Comparison of ENCODE assay signal across 8 cellular contexts in genomic region chr12:57726151-57726883, GRCh38. TPM values are rescaled to one million over a fixed set of nuclear protein-coding genes. Genes with fewer than 3 reads are reported as not detected.
DNase-seq lines count a peak whose midpoint lies in the region; ATAC-seq and TF ChIP-seq lines count a peak whose summit lies in the region.

No MANE protein-coding gene starts in this region.

- peak; percentile 88 for TF ChIP-seq CTCF in cardiac muscle cell (IDR thresholded peaks at IDR 0.05; ENCODE audit: low read depth, low read length)
- TF ChIP-seq CTCF in ovary (IDR thresholded peaks at IDR 0.05) = peak; percentile 43 to 73 (median 59)

- peak overlapping the region; percentile 87 for H3K4me2 ChIP-seq in GM23248 (ENCODE audit: unreplicated experiment)

- no peak overlapping the region for H3K27ac Mint-ChIP-seq in activated naive CD8-positive, alpha-beta T cell treated with anti-CD3 and anti-CD28 coated beads, Interleukin-2, amount 50 U/mL, for 24 hours

- H3K4me3 Mint-ChIP-seq in activated naive CD8-positive, alpha-beta T cell treated with anti-CD3 and anti-CD28 coated beads, Interleukin-2, amount 50 U/mL, for 24 hours = no peak overlapping the region

- H3K36me3 ChIP-seq in GM23248 (ENCODE audit: low read depth) (no peaks in the 10 kb centered on the region), cardiac muscle cell (no peaks in the 10 kb centered on the region), ovary (no peaks in the 10 kb centered on the region)

- H3F3A ChIP-seq in GM23248 (ENCODE audit: insufficient read depth) = no peaks in the 10 kb centered on the region; the same call in 1 of the 2 replicates

- H3K4me3 ChIP-seq in GM23248 (peak overlapping the region; percentile 83), cardiac muscle cell (peak overlapping the region; percentile 20), ovary (peak overlapping the region; percentile 58)

- WGBS in GM23248 (ENCODE audit: low coverage in 1 of 2, low lambda C conversion rate in 2 of 2, missing lambda C conversion rate in 2 of 2), 2 experiments = 1% methylated on average over 37 to 55 of the region's 79 CpGs
- 3 to 11% (median 4%) methylated on average over 50 to 79 of the region's 79 CpGs for WGBS in ovary, 3 donors

- no peaks in the 10 kb centered on the region for H3K27me3 Mint-ChIP-seq in activated naive CD8-positive, alpha-beta T cell treated with anti-CD3 and anti-CD28 coated beads, Interleukin-2, amount 50 U/mL, for 24 hours

- H3K27me3 ChIP-seq in GM23248 (replicated peaks; ENCODE audit: insufficient read depth) (no peaks in the 10 kb centered on the region), cardiac muscle cell (peaks cover 82% of the 10 kb centered on the region), ovary (no peaks in the 10 kb centered on the region)

- in situ Hi-C loops in GM23248 (cut with MboI) = no loop called here

- H3K4me1 ChIP-seq in GM23248 (ENCODE audit: insufficient read depth) (no peaks in the 10 kb centered on the region), cardiac muscle cell (ENCODE audit: low read depth) (peaks cover 4% of the 10 kb centered on the region), ovary (ENCODE audit: insufficient read depth) (peaks cover 7% of the 10 kb centered on the region)

- no peaks in the 10 kb centered on the region for H3K4me1 Mint-ChIP-seq in activated naive CD8-positive, alpha-beta T cell treated with anti-CD3 and anti-CD28 coated beads, Interleukin-2, amount 50 U/mL, for 24 hours

- H3K9ac ChIP-seq in GM23248 = peak overlapping the region; percentile 94

- no peak for TF ChIP-seq POLR2A in ovary (IDR thresholded peaks at IDR 0.05)

- H2AFZ ChIP-seq in GM23248 = peak overlapping the region; percentile 89

- no peak for ATAC-seq in activated naive CD8-positive, alpha-beta T cell treated with anti-CD3 and anti-CD28 coated beads, Interleukin-2, amount 50 U/mL, for 24 hours
- ATAC-seq in GM18909 (IDR thresholded peaks at IDR 0.05; ENCODE audit: poor library complexity, unreplicated experiment) = no peak

- H3K27ac ChIP-seq in GM23248 (peak overlapping the region; percentile 70), cardiac muscle cell (no peak overlapping the region), ovary (no peak overlapping the region)

- H3K9me2 ChIP-seq in GM23248 (ENCODE audit: insufficient read depth) = no peaks in the 10 kb centered on the region

- intact Hi-C loops in ovary (cut with DNase I) = no loop called here

- H3K36me3 Mint-ChIP-seq in activated naive CD8-positive, alpha-beta T cell treated with anti-CD3 and anti-CD28 coated beads, Interleukin-2, amount 50 U/mL, for 24 hours (ENCODE audit: low read depth) = peaks cover 15% of the 10 kb centered on the region

- no peak for TF ChIP-seq EP300 in ovary (IDR thresholded peaks at IDR 0.05)

- DNase-seq in AG08395 (ENCODE audit: low spot score) (peak; percentile 95), GM23248 (peak; percentile 95), NCI-H226 (peak; percentile 84), cardiac muscle cell (ENCODE audit: low read depth in 1 of 2, low spot score in 1 of 2) (peak; percentile 69 to 87), ovary (peak; percentile 75 to 86 (median 85)), CD1c-positive myeloid dendritic cell (ENCODE audit: extremely low spot score) (no peak)
- peak; percentile 35 for DNase-seq in activated naive CD8-positive, alpha-beta T cell treated with anti-CD3 and anti-CD28 coated beads, Interleukin-2, amount 50 U/mL, for 24 hours

- no peaks in the 10 kb centered on the region for H3K79me2 ChIP-seq in GM23248 (ENCODE audit: insufficient read depth)

- no peaks in the 10 kb centered on the region for H3K9me3 Mint-ChIP-seq in activated naive CD8-positive, alpha-beta T cell treated with anti-CD3 and anti-CD28 coated beads, Interleukin-2, amount 50 U/mL, for 24 hours

- no peaks in the 10 kb centered on the region for H3K9me3 ChIP-seq in GM23248 (ENCODE audit: low read depth)
- H3K9me3 ChIP-seq in cardiac muscle cell (ENCODE audit: low read depth) = no peaks in the 10 kb centered on the region
- H3K9me3 ChIP-seq in ovary = no peaks in the 10 kb centered on the region

- no peaks in the 10 kb centered on the region for H4K20me1 ChIP-seq in GM23248 (ENCODE audit: insufficient read depth)

RNA-seq across cellular contexts. Expression of gene AGAP2, which starts 12.2 kb away (rescaled TPM):
- total RNA-seq in GM23248 (2014; rRNA removed; shearing (Covaris generic)) = under 0.01 TPM in 1 of 2 replicates, not detected in the other
- polyA plus RNA-seq in GM23248 (2016; fragmentation: Nextera tagmentation; extraction: Ambion mirVana) = 0.11 TPM in 1 of 2 replicates, not detected in the other
- total RNA-seq in cardiac muscle cell = 0.33 and 0.49 TPM in 2 replicates
- polyA plus RNA-seq in cardiac muscle cell = 0.05 and 0.10 TPM in 2 replicates
- total RNA-seq in ovary = under 1 TPM; 0.34 to 0.99 (median 0.60) TPM
- polyA plus RNA-seq in ovary = 1 to 10 TPM in 1 of 2 donors, under 1 TPM in 1; 0.33 to 1.3 TPM

RNA-seq across cellular contexts. Expression of gene TSPAN31, which starts 18.5 kb away (rescaled TPM):
- 70.8 and 112 TPM in 2 replicates for total RNA-seq in GM23248 (2014; rRNA removed; shearing (Covaris generic))
- polyA plus RNA-seq in GM23248 (2016; fragmentation: Nextera tagmentation; extraction: Ambion mirVana) (47.2 and 48.4 TPM in 2 replicates), cardiac muscle cell (66.3 and 73.4 TPM in 2 replicates), ovary (10 to 100 TPM; 44.0 to 63.7 TPM)
- total RNA-seq in cardiac muscle cell (41.7 and 65.9 TPM in 2 replicates), ovary (10 to 100 TPM; 27.7 to 64.0 (median 32.5) TPM)

RNA-seq across cellular contexts. Expression of gene CDK4, which starts 25.8 kb away (rescaled TPM):
- 133 and 152 TPM in 2 replicates for total RNA-seq in GM23248 (2014; rRNA removed; shearing (Covaris generic))
- polyA plus RNA-seq in GM23248 (2016; fragmentation: Nextera tagmentation; extraction: Ambion mirVana) = 123 and 137 TPM in 2 replicates
- 75.8 and 137 TPM in 2 replicates for total RNA-seq in cardiac muscle cell
- 160 and 172 TPM in 2 replicates for polyA plus RNA-seq in cardiac muscle cell
- 100 to 1,000 TPM; 111 to 175 (median 122) TPM for total RNA-seq in ovary
- 100 to 1,000 TPM in 1 of 2 donors, 10 to 100 TPM in 1; 82.7 to 127 TPM for polyA plus RNA-seq in ovary

RNA-seq across cellular contexts. Expression of gene MARCHF9, which starts 28.6 kb away (rescaled TPM):
- 0.97 and 1.4 TPM in 2 replicates for total RNA-seq in GM23248 (2014; rRNA removed; shearing (Covaris generic))
- polyA plus RNA-seq in GM23248 (2016; fragmentation: Nextera tagmentation; extraction: Ambion mirVana) (0.18 TPM in 1 of 2 replicates, not detected in the other), cardiac muscle cell (9.0 and 11.7 TPM in 2 replicates), ovary (1 to 10 TPM; 5.0 to 7.9 TPM)
- total RNA-seq in cardiac muscle cell (21.9 and 23.3 TPM in 2 replicates), ovary (10 to 100 TPM in 1 of 7 donors, 1 to 10 TPM in 6; 5.0 to 15.2 (median 7.7) TPM)

RNA-seq across cellular contexts. Expression of gene OS9, which starts 32.4 kb away (rescaled TPM):
- 215 and 329 TPM in 2 replicates for total RNA-seq in GM23248 (2014; rRNA removed; shearing (Covaris generic))
- polyA plus RNA-seq in GM23248 (2016; fragmentation: Nextera tagmentation; extraction: Ambion mirVana) (186 and 194 TPM in 2 replicates), cardiac muscle cell (122 and 134 TPM in 2 replicates), ovary (100 to 1,000 TPM; 197 to 387 TPM)
- total RNA-seq in cardiac muscle cell (182 and 202 TPM in 2 replicates), ovary (100 to 1,000 TPM; 128 to 227 (median 200) TPM)

Comparison
In these comparisons a context has a peak if more than half of its experiments do, and no peak if none do; other contexts are left out.
1. H3K4me3 ChIP-seq: peak in every context shown above with its lines; median percentile 83 in GM23248; 58 in ovary; 20 in cardiac muscle cell.